Comparison of ENCODE assay signal across 39 cellular contexts in the genomic region with DNA sequence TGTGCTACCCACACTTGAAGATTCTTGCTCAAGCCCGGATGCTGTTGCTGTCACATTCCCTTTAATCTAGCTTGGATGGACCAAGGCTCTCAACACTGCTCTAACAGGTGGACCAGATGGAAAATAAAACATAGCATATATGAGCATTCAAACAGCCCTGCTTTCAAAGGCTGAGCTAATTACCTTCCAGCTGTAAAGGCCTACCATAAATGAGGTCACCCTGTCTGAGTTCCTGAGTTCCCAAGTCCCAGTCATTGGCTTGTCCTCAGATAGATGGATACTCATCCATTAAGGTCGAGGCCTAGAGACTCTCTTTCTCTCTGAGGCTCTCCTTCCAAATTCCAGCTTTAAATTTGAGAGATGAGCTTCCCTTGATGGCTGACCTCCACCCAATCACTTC.
"Had no signal": no experiment of that assay in that cellular context is flagged by ENCODE, and none has a peak within 500 bp of the region (broad histone marks: within the 10 kb centered on the region; RNA-seq: fewer than 3 reads in every experiment).

No MANE protein-coding gene starts in this region.

- H3K36me3 ChIP-seq: adrenal gland, ascending aorta, brain microvascular endothelial cell, breast epithelium, cardiac muscle cell had no signal

- H3K4me1 ChIP-seq: adrenal gland, ascending aorta, body of pancreas, breast epithelium had no signal

- DNase-seq: activated effector memory CD4-positive, alpha-beta T cell treated with anti-CD3 and anti-CD28 coated beads, Interleukin-2, amount 50 U/mL, for 16 hours; activated effector memory CD4-positive, alpha-beta T cell treated with Interleukin-2 at 50 U/mL for 16 hours; activated gamma-delta T cell; activated gamma-delta T cell treated with Interleukin-2 at 50 U/mL for 16 hours; activated naive CD4-positive, alpha-beta T cell; activated naive CD4-positive, alpha-beta T cell treated with anti-CD3 and anti-CD28 coated beads for 36 hours; activated naive CD4-positive, alpha-beta T cell treated with anti-CD3 and anti-CD28 coated beads, Interleukin-2, amount 10 ng/mL, durations not matched to agents 7 days and 5 days; activated naive CD4-positive, alpha-beta T cell treated with anti-CD3 and anti-CD28 coated beads, Interleukin-2, amount 50 U/mL, for 16 hours; activated naive CD4-positive, alpha-beta T cell treated with Interleukin-2 at 50 U/mL for 16 hours; activated naive CD8-positive, alpha-beta T cell treated with anti-CD3 and anti-CD28 coated beads for 36 hours; activated naive CD8-positive, alpha-beta T cell treated with anti-CD3 and anti-CD28 coated beads, Interleukin-2, amount 10 ng/mL, durations not matched to agents 7 days and 5 days; activated naive CD8-positive, alpha-beta T cell treated with anti-CD3 and anti-CD28 coated beads, Interleukin-2, amount 50 U/mL, for 24 hours; activated T-cell treated with anti-CD3 and anti-CD28 coated beads, Interleukin-2, amount 50 U/mL, for 1 hour; activated T-cell treated with anti-CD3 and anti-CD28 coated beads, Interleukin-2, amount 50 U/mL, for 24 hours; activated T-cell treated with anti-CD3 and anti-CD28 coated beads, Interleukin-2, amount 50 U/mL, for 4 hours; activated T-cell treated with anti-CD3 and anti-CD28 coated beads, Interleukin-2, amount 50 U/mL, for 48 hours; activated T-cell treated with anti-CD3 and anti-CD28 coated beads, Interleukin-2, amount 50 U/mL, for 72 hours; adrenal gland; amniotic stem cell; amygdala; anterior cingulate cortex; aorta; body of pancreas; brain microvascular endothelial cell; caudate nucleus; central memory CD4-positive, alpha-beta T cell; cerebellar nuclear complex had no signal

- H3K9me3 ChIP-seq: adrenal gland, body of pancreas had no signal

- H3K4me3 Mint-ChIP-seq: activated naive CD4-positive, alpha-beta T cell treated with anti-CD3 and anti-CD28 coated beads for 36 hours; activated naive CD4-positive, alpha-beta T cell treated with anti-CD3 and anti-CD28 coated beads, Interleukin-2, amount 10 ng/mL, durations not matched to agents 7 days and 5 days; activated naive CD4-positive, alpha-beta T cell treated with anti-CD3 and anti-CD28 coated beads, Interleukin-2, amount 50 U/mL, for 24 hours; activated naive CD8-positive, alpha-beta T cell; activated naive CD8-positive, alpha-beta T cell treated with anti-CD3 and anti-CD28 coated beads for 36 hours; activated naive CD8-positive, alpha-beta T cell treated with anti-CD3 and anti-CD28 coated beads, Interleukin-2, amount 10 ng/mL, durations not matched to agents 7 days and 5 days; activated naive CD8-positive, alpha-beta T cell treated with anti-CD3 and anti-CD28 coated beads, Interleukin-2, amount 50 U/mL, for 24 hours; activated T-cell treated with anti-CD3 and anti-CD28 coated beads, Interleukin-2, amount 50 U/mL, for 24 hours; activated T-cell treated with anti-CD3 and anti-CD28 coated beads, Interleukin-2, amount 50 U/mL, for 4 hours; activated T-cell treated with anti-CD3 and anti-CD28 coated beads, Interleukin-2, amount 50 U/mL, for 72 hours; activated T-helper 1 cell treated with anti-CD3 and anti-CD28 coated beads, Interleukin-12 subunit alpha, Interleukin-12 subunit beta, Interleukin-2, Interleukin-4 antibody, amounts not matched to agents 30 ng/mL and 10 ng/mL and 1 ng/mL, durations not matched to agents 14 hours and 24 hours and 36 hours; activated T-helper 17 cell treated with anti-CD3 and anti-CD28 coated beads, Interleukin-2, amount 50 U/mL, for 72 hours; brain; central memory CD8-positive, alpha-beta T cell had no signal

- ATAC-seq: activated naive CD4-positive, alpha-beta T cell treated with anti-CD3 and anti-CD28 coated beads, Interleukin-2, amount 50 U/mL, for 72 hours; activated naive CD8-positive, alpha-beta T cell treated with anti-CD3 and anti-CD28 coated beads, Interleukin-2, amount 50 U/mL, for 24 hours; activated T-cell treated with anti-CD3 and anti-CD28 coated beads, Interleukin-2, amount 50 U/mL, for 4 hours; activated T-cell treated with anti-CD3 and anti-CD28 coated beads, Interleukin-2, amount 50 U/mL, for 72 hours; activated T-helper 17 cell treated with anti-CD3 and anti-CD28 coated beads, Interleukin-2, amount 50 U/mL, for 72 hours; body of pancreas had no signal

- H3K4me3 ChIP-seq: adrenal gland, ascending aorta, body of pancreas, breast epithelium, cardiac muscle cell had no signal

- H3K36me3 Mint-ChIP-seq: activated naive CD4-positive, alpha-beta T cell treated with anti-CD3 and anti-CD28 coated beads, Interleukin-2, amount 10 ng/mL, durations not matched to agents 7 days and 5 days; activated naive CD4-positive, alpha-beta T cell treated with anti-CD3 and anti-CD28 coated beads, Interleukin-2, amount 50 U/mL, for 24 hours; activated naive CD8-positive, alpha-beta T cell; activated naive CD8-positive, alpha-beta T cell treated with anti-CD3 and anti-CD28 coated beads for 36 hours; activated naive CD8-positive, alpha-beta T cell treated with anti-CD3 and anti-CD28 coated beads, Interleukin-2, amount 10 ng/mL, durations not matched to agents 7 days and 5 days had no signal

- H3K4me1 Mint-ChIP-seq: activated naive CD4-positive, alpha-beta T cell treated with anti-CD3 and anti-CD28 coated beads, Interleukin-2, amount 10 ng/mL, durations not matched to agents 7 days and 5 days; activated naive CD4-positive, alpha-beta T cell treated with anti-CD3 and anti-CD28 coated beads, Interleukin-2, amount 50 U/mL, for 24 hours; activated naive CD8-positive, alpha-beta T cell treated with anti-CD3 and anti-CD28 coated beads for 36 hours; activated naive CD8-positive, alpha-beta T cell treated with anti-CD3 and anti-CD28 coated beads, Interleukin-2, amount 10 ng/mL, durations not matched to agents 7 days and 5 days; activated naive CD8-positive, alpha-beta T cell treated with anti-CD3 and anti-CD28 coated beads, Interleukin-2, amount 50 U/mL, for 24 hours; activated T-helper 17 cell treated with anti-CD3 and anti-CD28 coated beads, Interleukin-2, amount 50 U/mL, for 72 hours; brain; central memory CD8-positive, alpha-beta T cell had no signal

- H3K27me3 ChIP-seq: adrenal gland, ascending aorta, body of pancreas, brain microvascular endothelial cell, breast epithelium, cardiac muscle cell had no signal

- FAIRE-seq: astrocyte had no signal

- H3K27me3 Mint-ChIP-seq: brain had no signal

- H3K9me3 Mint-ChIP-seq: activated T-cell treated with anti-CD3 and anti-CD28 coated beads, Interleukin-2, amount 50 U/mL, for 24 hours; activated T-helper 17 cell treated with anti-CD3 and anti-CD28 coated beads, Interleukin-2, amount 50 U/mL, for 72 hours had no signal

- H3K27ac Mint-ChIP-seq: activated naive CD4-positive, alpha-beta T cell treated with anti-CD3 and anti-CD28 coated beads for 36 hours; activated naive CD4-positive, alpha-beta T cell treated with anti-CD3 and anti-CD28 coated beads, Interleukin-2, amount 10 ng/mL, durations not matched to agents 7 days and 5 days; activated naive CD4-positive, alpha-beta T cell treated with anti-CD3 and anti-CD28 coated beads, Interleukin-2, amount 50 U/mL, for 24 hours; activated naive CD4-positive, alpha-beta T cell treated with anti-CD3 and anti-CD28 coated beads, Interleukin-2, amount 50 U/mL, for 72 hours; activated naive CD8-positive, alpha-beta T cell; activated naive CD8-positive, alpha-beta T cell treated with anti-CD3 and anti-CD28 coated beads for 36 hours; activated naive CD8-positive, alpha-beta T cell treated with anti-CD3 and anti-CD28 coated beads, Interleukin-2, amount 10 ng/mL, durations not matched to agents 7 days and 5 days; activated naive CD8-positive, alpha-beta T cell treated with anti-CD3 and anti-CD28 coated beads, Interleukin-2, amount 50 U/mL, for 24 hours; activated T-cell treated with anti-CD3 and anti-CD28 coated beads, Interleukin-2, amount 50 U/mL, for 24 hours; activated T-cell treated with anti-CD3 and anti-CD28 coated beads, Interleukin-2, amount 50 U/mL, for 72 hours; activated T-helper 1 cell treated with anti-CD3 and anti-CD28 coated beads, Interleukin-12 subunit alpha, Interleukin-12 subunit beta, Interleukin-2, Interleukin-4 antibody, amounts not matched to agents 30 ng/mL and 10 ng/mL and 1 ng/mL, durations not matched to agents 14 hours and 24 hours and 36 hours; activated T-helper 17 cell treated with anti-CD3 and anti-CD28 coated beads, Interleukin-2, amount 50 U/mL, for 72 hours; activated T-helper 2 cell treated with anti-CD3 and anti-CD28 coated beads, Interferon-gamma antibody, Interleukin-2, Interleukin-4, amounts not matched to agents 10 μg/mL and 5 μg/mL and 100 μg/mL, durations not matched to agents 14 hours and 24 hours and 36 hours; brain had no signal
